Comparison of ENCODE assay signal across 10 cellular contexts in genomic region chr22:29727248-29727551, GRCh38. TPM values are rescaled to one million over a fixed set of nuclear protein-coding genes. Genes with fewer than 3 reads are reported as not detected.
DNase-seq lines count a peak whose midpoint lies in the region; ATAC-seq and TF ChIP-seq lines count a peak whose summit lies in the region.
"Had no signal": no experiment of that assay in that cellular context is flagged by ENCODE, and none has a peak within 500 bp of the region (broad histone marks: within the 10 kb centered on the region; RNA-seq: fewer than 3 reads in every experiment).

No MANE protein-coding gene starts in this region.

- H3K4me1 ChIP-seq in upper lobe of left lung: no peaks in the 10 kb centered on the region

- intact Hi-C loops in head of caudate nucleus (cut with DNase I): no loop called here

- H3K36me3 Mint-ChIP-seq in activated naive CD4-positive, alpha-beta T cell treated with anti-CD3 and anti-CD28 coated beads, Interleukin-2, amount 50 U/mL, for 72 hours: no peaks in the 10 kb centered on the region

- TF ChIP-seq CTCF in upper lobe of left lung (IDR thresholded peaks at IDR 0.05): peak in 4 of 6 experiments; percentile 10 to 34 (median 14)

- H3K27me3 ChIP-seq in upper lobe of left lung: no peaks in the 10 kb centered on the region

- H3K9me3 ChIP-seq in upper lobe of left lung: no peaks in the 10 kb centered on the region

- peak; percentile 35 to 53 for ATAC-seq in activated naive CD4-positive, alpha-beta T cell treated with anti-CD3 and anti-CD28 coated beads, Interleukin-2, amount 50 U/mL, for 72 hours
- ATAC-seq in upper lobe of left lung (ENCODE audit: low FRiP score in 2 of 2) (peak in 1 of 2 donors; percentile 50), GM18517 (IDR thresholded peaks at IDR 0.05; ENCODE audit: unreplicated experiment) (no peak)
- ATAC-seq: T-cell had no signal

- no peak for TF ChIP-seq EP300 in upper lobe of left lung (IDR thresholded peaks at IDR 0.05)

- H3K9me3 Mint-ChIP-seq in activated naive CD4-positive, alpha-beta T cell treated with anti-CD3 and anti-CD28 coated beads, Interleukin-2, amount 50 U/mL, for 72 hours: no peaks in the 10 kb centered on the region
- H3K9me3 Mint-ChIP-seq: T-cell had no signal

- TF ChIP-seq POLR2A in upper lobe of left lung (IDR thresholded peaks at IDR 0.05): no peak

- 0% methylated on average over 2 to 4 of the region's 12 CpGs for WGBS in upper lobe of left lung, 2 donors

- no peak overlapping the region for H3K27ac ChIP-seq in upper lobe of left lung

- no peak overlapping the region for H3K27ac Mint-ChIP-seq in activated naive CD4-positive, alpha-beta T cell treated with anti-CD3 and anti-CD28 coated beads, Interleukin-2, amount 50 U/mL, for 72 hours
- H3K27ac Mint-ChIP-seq: T-cell had no signal

- no peak overlapping the region for H3K4me3 ChIP-seq in upper lobe of left lung

- H3K36me3 ChIP-seq in upper lobe of left lung: peaks cover 0 to 19% (median 9%) of the 10 kb centered on the region in 4 donors

- DNase-seq in activated naive CD4-positive, alpha-beta T cell treated with anti-CD3 and anti-CD28 coated beads, Interleukin-2, amount 50 U/mL, for 72 hours (ENCODE audit: low spot score in 2 of 2): peak in 1 of 2 donors; percentile 27
- no peak for DNase-seq in activated naive CD4-positive, alpha-beta T cell treated with Interleukin-2 at 50 U/mL for 16 hours
- DNase-seq in SK-N-DZ (ENCODE audit: low spot score) (peak; percentile 66), head of caudate nucleus (peak in 26 of 42 donors; percentile 20 to 65 (median 40)), upper lobe of left lung (peak in 1 of 2 donors; percentile 35), GF-D8 (lab: John Stamatoyannopoulos, UW) (no peak)
- DNase-seq in stimulated activated CD4-positive, alpha-beta T cell treated with anti-CD3 and anti-CD28 coated beads, Interleukin-4, amount 100 ng/mL, for 1 hour: no peak

RNA-seq across cellular contexts. Expression of gene CABP7, which starts 7.4 kb away (rescaled TPM):
- under 1 TPM in 1 of 2 donors, not detected in 1; 0.18 TPM for total RNA-seq in activated naive CD4-positive, alpha-beta T cell treated with anti-CD3 and anti-CD28 coated beads, Interleukin-2, amount 50 U/mL, for 72 hours
- polyA plus RNA-seq in SK-N-DZ (2014; cell fraction: cytosol; rRNA removed): 0.07 and 0.29 TPM in 2 replicates
- 0.03 and 0.05 TPM in 2 replicates for polyA plus RNA-seq in SK-N-DZ (2014; cell fraction: nucleus; rRNA removed)
- total RNA-seq in upper lobe of left lung: under 1 TPM in 2 of 6 donors, not detected in 4; 0.15 to 0.44 TPM
- polyA plus RNA-seq: keratinocyte had no signal

RNA-seq across cellular contexts. Expression of gene ZMAT5, which starts 39.6 kb away (rescaled TPM):
- total RNA-seq in activated naive CD4-positive, alpha-beta T cell treated with anti-CD3 and anti-CD28 coated beads, Interleukin-2, amount 50 U/mL, for 72 hours: 10 to 100 TPM; 16.3 to 18.6 TPM
- polyA plus RNA-seq in SK-N-DZ (2014; cell fraction: cytosol; rRNA removed): 49.1 and 51.6 TPM in 2 replicates
- polyA plus RNA-seq in SK-N-DZ (2014; cell fraction: nucleus; rRNA removed): 28.3 and 37.1 TPM in 2 replicates
- 10 to 100 TPM in 5 of 6 donors, 1 to 10 TPM in 1; 9.4 to 24.4 (median 22.4) TPM for total RNA-seq in upper lobe of left lung

RNA-seq across cellular contexts. Expression of gene UQCR10, which starts 40.0 kb away (rescaled TPM):
- 100 to 1,000 TPM in 1 of 2 donors, 10 to 100 TPM in 1; 72.2 to 107 TPM for total RNA-seq in activated naive CD4-positive, alpha-beta T cell treated with anti-CD3 and anti-CD28 coated beads, Interleukin-2, amount 50 U/mL, for 72 hours
- 98.6 and 126 TPM in 2 replicates for polyA plus RNA-seq in SK-N-DZ (2014; cell fraction: cytosol; rRNA removed)
- polyA plus RNA-seq in SK-N-DZ (2014; cell fraction: nucleus; rRNA removed): 87.0 and 107 TPM in 2 replicates
- 100 to 1,000 TPM in 2 of 6 donors, 10 to 100 TPM in 4; 50.5 to 107 (median 78.2) TPM for total RNA-seq in upper lobe of left lung

Comparison
In these comparisons a context has a peak if more than half of its experiments do, and no peak if none do; other contexts are left out.
1. DNase-seq: peak in SK-N-DZ (single experiment) and head of caudate nucleus (26 of 42); none in activated naive CD4-positive, alpha-beta T cell treated with Interleukin-2 at 50 U/mL for 16 hours (single experiment), GF-D8 (single experiment) and stimulated activated CD4-positive, alpha-beta T cell treated with anti-CD3 and anti-CD28 coated beads, Interleukin-4, amount 100 ng/mL, for 1 hour (single experiment).